8 cellular contexts compared by ENCODE assay signal in the genomic region with DNA sequence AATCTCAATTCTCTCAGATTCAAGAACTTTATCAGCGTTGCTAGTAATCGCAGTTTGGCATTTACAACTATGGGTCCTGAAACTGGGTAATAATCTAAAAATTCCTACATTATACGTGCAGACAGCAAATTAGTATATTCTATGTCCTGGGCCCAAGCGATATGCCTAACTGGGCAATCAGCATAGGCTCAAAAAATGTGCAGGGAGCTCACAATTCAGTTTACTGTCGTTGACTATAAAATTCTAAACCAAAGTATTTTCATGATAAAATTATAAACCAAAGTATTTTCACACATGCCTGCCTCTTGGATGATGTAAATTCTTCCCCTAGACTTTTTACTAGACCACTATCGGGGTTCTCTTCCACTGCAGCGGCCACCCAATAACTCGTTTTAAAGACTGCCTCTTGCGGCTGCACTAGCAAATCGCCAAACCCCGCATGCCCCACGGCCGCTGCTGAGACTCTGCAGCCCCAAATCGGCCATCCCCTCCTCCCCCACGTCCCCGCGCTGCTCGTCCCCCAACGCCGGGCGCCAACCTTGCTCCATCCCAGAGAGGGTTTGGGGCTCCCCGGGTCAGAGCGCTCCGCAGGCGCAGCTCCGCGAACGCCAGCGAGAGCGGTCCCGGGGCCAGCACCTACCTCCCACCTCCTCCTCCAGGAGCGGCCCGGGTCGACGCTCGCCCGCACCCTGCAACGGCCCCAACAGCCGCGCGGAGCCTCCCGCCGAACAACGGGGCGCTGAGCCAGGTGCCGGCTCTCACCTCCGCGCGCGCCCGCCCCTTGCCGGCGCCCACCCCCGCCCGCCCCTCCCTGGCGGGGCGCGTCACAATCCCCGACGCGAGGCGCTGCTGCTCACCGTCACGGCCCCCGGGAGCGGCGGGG. TPM values are rescaled to one million over a fixed set of nuclear protein-coding genes. Genes with fewer than 3 reads are reported as not detected.
DNase-seq lines count a peak whose midpoint lies in the region; ATAC-seq and TF ChIP-seq lines count a peak whose summit lies in the region.

No MANE protein-coding gene starts in this region.

- no peaks in the 10 kb centered on the region for H3K27me3 ChIP-seq in HAP-1 (ENCODE audit: low read depth)
- no peaks in the 10 kb centered on the region for H3K27me3 ChIP-seq in ovary

- 1 to 3% (median 2%) methylated on average over 26 to 67 of the region's 67 CpGs for WGBS in ovary, 3 donors

- no peak for DNase-seq in activated CD4-positive, alpha-beta T cell treated with anti-CD3 and anti-CD28 coated beads, Interleukin-2, amount 10 ng/mL, durations not matched to agents 7 days and 5 days
- no peak for DNase-seq in activated CD4-positive, alpha-beta T cell treated with anti-CD3 and anti-CD28 coated beads for 1 hour
- peak; percentile 25 to 71 for DNase-seq in HAP-1 (ENCODE audit: low spot score in 2 of 2)
- peak; percentile 39 for DNase-seq in NCI-H1694 (lab: John Stamatoyannopoulos, UW)
- no peak for DNase-seq in activated T-cell treated with anti-CD3 and anti-CD28 coated beads, Interleukin-2, amount 50 U/mL, for 24 hours
- peak; percentile 75 for DNase-seq in Right ventricle myocardium inferior (ENCODE audit: missing footprints)
- peak in 2 of 5 donors; percentile 46 to 63 for DNase-seq in ovary

- ATAC-seq in Right ventricle myocardium inferior (peak; percentile 28), HG03025 (IDR thresholded peaks at IDR 0.05; ENCODE audit: low FRiP score, unreplicated experiment) (no peak)

- peak overlapping the region; percentile 40 to 78 for H3K27ac ChIP-seq in ovary

- POLR2A ChIA-PET in activated CD4-positive, alpha-beta T cell treated with anti-CD3 and anti-CD28 coated beads, Interleukin-2, amount 10 ng/mL, durations not matched to agents 7 days and 5 days (lab: Charles Lee) = no interaction called here

- intact Hi-C loops in Right ventricle myocardium inferior (cut with DNase I) (loop anchor here (2.0 kb wide), 1 partner anchor 183 kb away; the partner anchor contains the start of genes GNG5 and SPATA1), ovary (cut with DNase I) (no loop called here)

- peak overlapping the region; percentile 65 for H3K4me3 ChIP-seq in HAP-1
- peak overlapping the region; percentile 90 for H3K4me3 ChIP-seq in ovary

- H3K36me3 ChIP-seq in HAP-1 (replicated peaks) (no peaks in the 10 kb centered on the region), ovary (no peaks in the 10 kb centered on the region)

- no peaks in the 10 kb centered on the region for H3K27me3 Mint-ChIP-seq in activated CD4-positive, alpha-beta T cell treated with anti-CD3 and anti-CD28 coated beads, Interleukin-2, amount 10 ng/mL, durations not matched to agents 7 days and 5 days
- H3K27me3 Mint-ChIP-seq in activated T-cell treated with anti-CD3 and anti-CD28 coated beads, Interleukin-2, amount 50 U/mL, for 24 hours = peaks cover 3% of the 10 kb centered on the region

- peaks cover 17% of the 10 kb centered on the region for H3K4me1 ChIP-seq in HAP-1
- H3K4me1 ChIP-seq in ovary (ENCODE audit: insufficient read depth) = peaks cover 1% of the 10 kb centered on the region

- in situ Hi-C loops in HAP-1 (cut with MboI; ENCODE audit: low sequenced_read_pairs) = no loop called here

- no peak for TF ChIP-seq CTCF in ovary (IDR thresholded peaks at IDR 0.05)

- TF ChIP-seq EP300 in ovary (IDR thresholded peaks at IDR 0.05) = no peak

- no peaks in the 10 kb centered on the region for H3K9me3 ChIP-seq in HAP-1
- no peaks in the 10 kb centered on the region for H3K9me3 ChIP-seq in ovary

- peak overlapping the region; percentile 88 for H3K27ac Mint-ChIP-seq in activated CD4-positive, alpha-beta T cell treated with anti-CD3 and anti-CD28 coated beads, Interleukin-2, amount 10 ng/mL, durations not matched to agents 7 days and 5 days
- H3K27ac Mint-ChIP-seq in activated T-cell treated with anti-CD3 and anti-CD28 coated beads, Interleukin-2, amount 50 U/mL, for 24 hours = peak overlapping the region; percentile 71

- peak overlapping the region; percentile 86 for H3K4me3 Mint-ChIP-seq in activated CD4-positive, alpha-beta T cell treated with anti-CD3 and anti-CD28 coated beads, Interleukin-2, amount 10 ng/mL, durations not matched to agents 7 days and 5 days
- H3K4me3 Mint-ChIP-seq in activated T-cell treated with anti-CD3 and anti-CD28 coated beads, Interleukin-2, amount 50 U/mL, for 24 hours = peak overlapping the region; percentile 94

- peaks cover 5% of the 10 kb centered on the region for H3K9me3 Mint-ChIP-seq in activated CD4-positive, alpha-beta T cell treated with anti-CD3 and anti-CD28 coated beads, Interleukin-2, amount 10 ng/mL, durations not matched to agents 7 days and 5 days
- H3K9me3 Mint-ChIP-seq in activated T-cell treated with anti-CD3 and anti-CD28 coated beads, Interleukin-2, amount 50 U/mL, for 24 hours = no peaks in the 10 kb centered on the region

- H3K4me1 Mint-ChIP-seq in activated CD4-positive, alpha-beta T cell treated with anti-CD3 and anti-CD28 coated beads, Interleukin-2, amount 10 ng/mL, durations not matched to agents 7 days and 5 days = peaks cover 62% of the 10 kb centered on the region
- peaks cover 69% of the 10 kb centered on the region for H3K4me1 Mint-ChIP-seq in activated T-cell treated with anti-CD3 and anti-CD28 coated beads, Interleukin-2, amount 50 U/mL, for 24 hours (ENCODE audit: low read depth)

- TF ChIP-seq POLR2A in ovary (IDR thresholded peaks at IDR 0.05) = no peak

- CTCF ChIA-PET in activated CD4-positive, alpha-beta T cell treated with anti-CD3 and anti-CD28 coated beads, Interleukin-2, amount 10 ng/mL, durations not matched to agents 7 days and 5 days (lab: Charles Lee) = interaction anchor here (1.1 to 2.3 kb wide), 4 partner anchors 11 to 544 kb away, joined by 3 to 10 read pairs (median 3); no protein-coding TSS in a partner anchor

- peaks cover 6% of the 10 kb centered on the region for H3K36me3 Mint-ChIP-seq in activated CD4-positive, alpha-beta T cell treated with anti-CD3 and anti-CD28 coated beads, Interleukin-2, amount 10 ng/mL, durations not matched to agents 7 days and 5 days (ENCODE audit: low read depth)
- peaks cover 5% of the 10 kb centered on the region for H3K36me3 Mint-ChIP-seq in activated T-cell treated with anti-CD3 and anti-CD28 coated beads, Interleukin-2, amount 50 U/mL, for 24 hours (ENCODE audit: low read depth)

RNA-seq across cellular contexts. Expression of gene SSX2IP, which starts 0.5 kb away (rescaled TPM):
- total RNA-seq in activated CD4-positive, alpha-beta T cell treated with anti-CD3 and anti-CD28 coated beads, Interleukin-2, amount 10 ng/mL, durations not matched to agents 7 days and 5 days = 10 to 100 TPM; 19.1 to 19.9 TPM
- total RNA-seq in Right ventricle myocardium inferior = 12.9 TPM
- total RNA-seq in ovary = 1 to 10 TPM; 1.4 to 8.5 (median 5.0) TPM
- 1 to 10 TPM; 1.1 to 4.5 TPM for polyA plus RNA-seq in ovary

Comparison
In these comparisons a context has a peak if more than half of its experiments do, and no peak if none do; other contexts are left out.
1. DNase-seq: peak in HAP-1 (2 of 2), NCI-H1694 (single experiment) and Right ventricle myocardium inferior (single experiment); none in activated CD4-positive, alpha-beta T cell treated with anti-CD3 and anti-CD28 coated beads, Interleukin-2, amount 10 ng/mL, durations not matched to agents 7 days and 5 days (single experiment), activated CD4-positive, alpha-beta T cell treated with anti-CD3 and anti-CD28 coated beads for 1 hour (single experiment) and activated T-cell treated with anti-CD3 and anti-CD28 coated beads, Interleukin-2, amount 50 U/mL, for 24 hours (single experiment).